Comparison of ENCODE assay signal across 3 cellular contexts in genomic region chr1:16776248-16776647, GRCh38. TPM values are rescaled to one million over a fixed set of nuclear protein-coding genes. Genes with fewer than 3 reads are reported as not detected.
"Had no signal": no experiment of that assay in that cellular context is flagged by ENCODE, and none has a peak within 500 bp of the region (broad histone marks: within the 10 kb centered on the region; RNA-seq: fewer than 3 reads in every experiment).

No MANE protein-coding gene starts in this region.

RNA-seq across cellular contexts. Expression of gene RNU1-4, which starts 35.9 kb away (rescaled TPM):
- polyA plus RNA-seq: heart right ventricle, lung, mammary epithelial cell had no signal
